ENCODE assay signal across 9 cellular contexts in the genomic region with DNA sequence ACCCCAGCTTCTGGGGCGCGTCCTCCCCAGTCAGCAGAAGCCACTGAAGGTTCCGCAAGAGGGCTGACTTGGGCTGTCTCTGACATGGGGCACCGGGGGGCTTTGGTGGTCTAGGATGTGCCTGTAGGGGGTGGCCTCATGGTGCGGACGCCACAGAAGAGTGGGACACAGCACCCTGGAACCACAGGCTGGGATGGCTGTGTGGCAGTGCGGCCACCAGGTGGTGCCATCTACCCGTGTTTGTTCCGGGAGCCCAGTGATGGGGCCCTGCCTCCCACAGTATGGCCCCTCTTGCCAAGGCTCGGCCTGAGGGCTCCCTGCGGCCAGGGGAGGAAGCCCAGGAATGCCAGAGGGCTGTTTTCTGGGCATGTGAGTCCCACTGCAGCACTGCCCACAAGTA. TPM values are rescaled to one million over a fixed set of nuclear protein-coding genes. Genes with fewer than 3 reads are reported as not detected.
DNase-seq lines count a peak whose midpoint lies in the region; ATAC-seq and TF ChIP-seq lines count a peak whose summit lies in the region.
"Not testable (repeated sequence)": the region's sequence is repeated elsewhere in the genome, so short reads cannot be mapped to it uniquely, and the experiment has no call there.
"Had no signal": no experiment of that assay in that cellular context is flagged by ENCODE, and none has a peak within 500 bp of the region (broad histone marks: within the 10 kb centered on the region; RNA-seq: fewer than 3 reads in every experiment).

No MANE protein-coding gene starts in this region.

- not testable (repeated sequence) for H3K36me3 ChIP-seq in upper lobe of right lung

- H3K27ac Mint-ChIP-seq in naive thymus-derived CD8-positive, alpha-beta T cell: not testable (repeated sequence)

- ATAC-seq in GM18858 (IDR thresholded peaks at IDR 0.05; ENCODE audit: unreplicated experiment) (peak; percentile 74), GM21526 (IDR thresholded peaks at IDR 0.05; ENCODE audit: low FRiP score, unreplicated experiment) (peak; percentile 92), HG02938 (IDR thresholded peaks at IDR 0.05; ENCODE audit: unreplicated experiment) (peak; percentile 78), HG03520 (IDR thresholded peaks at IDR 0.05; ENCODE audit: unreplicated experiment) (peak; percentile 97), upper lobe of right lung (peak; percentile 96)
- peak; percentile 92 to 94 for ATAC-seq in activated T-cell treated with anti-CD3 and anti-CD28 coated beads, Interleukin-2, amount 50 U/mL, for 4 hours
- ATAC-seq in naive thymus-derived CD8-positive, alpha-beta T cell: peak; percentile 95 to 99

- H3K9me3 Mint-ChIP-seq in activated T-cell treated with anti-CD3 and anti-CD28 coated beads, Interleukin-2, amount 50 U/mL, for 4 hours; naive thymus-derived CD8-positive, alpha-beta T cell: not testable (repeated sequence)

- peak; percentile 0 for TF ChIP-seq CTCF in fibroblast of pulmonary artery (IDR thresholded peaks at IDR 0.05; ENCODE audit: low read length, missing control alignments)
- not testable (repeated sequence) for TF ChIP-seq CTCF in upper lobe of right lung (IDR thresholded peaks at IDR 0.05)

- intact Hi-C loops in upper lobe of right lung (cut with DNase I): not testable (repeated sequence)

- not testable (repeated sequence) for H3K36me3 Mint-ChIP-seq in activated T-cell treated with anti-CD3 and anti-CD28 coated beads, Interleukin-2, amount 50 U/mL, for 4 hours (ENCODE audit: insufficient read depth); naive thymus-derived CD8-positive, alpha-beta T cell

- not testable (repeated sequence) for H3K4me1 ChIP-seq in upper lobe of right lung

- DNase-seq in activated T-cell treated with anti-CD3 and anti-CD28 coated beads, Interleukin-2, amount 50 U/mL, for 4 hours; fibroblast of pulmonary artery (ENCODE audit: low read depth): not testable (repeated sequence)
- DNase-seq in naive thymus-derived CD8-positive, alpha-beta T cell: peak in 6 of 10 donors; percentile 8 to 53 (median 30)
- peak; percentile 38 for DNase-seq in upper lobe of right lung

- POLR2A ChIA-PET in naive thymus-derived CD8-positive, alpha-beta T cell (lab: Charles Lee): not testable (repeated sequence)

- H3K4me3 ChIP-seq in fibroblast of pulmonary artery (replicated peaks; ENCODE audit: low read depth, low read length); upper lobe of right lung: not testable (repeated sequence)

- H3K27me3 ChIP-seq in upper lobe of right lung: not testable (repeated sequence)

- H3K27ac ChIP-seq in upper lobe of right lung: not testable (repeated sequence)

- H3K9me3 ChIP-seq in upper lobe of right lung: not testable (repeated sequence)

- H3K27me3 Mint-ChIP-seq in activated T-cell treated with anti-CD3 and anti-CD28 coated beads, Interleukin-2, amount 50 U/mL, for 4 hours (ENCODE audit: low read depth); naive thymus-derived CD8-positive, alpha-beta T cell: not testable (repeated sequence)

- not testable (repeated sequence) for H3K4me1 Mint-ChIP-seq in activated T-cell treated with anti-CD3 and anti-CD28 coated beads, Interleukin-2, amount 50 U/mL, for 4 hours (ENCODE audit: low read depth); naive thymus-derived CD8-positive, alpha-beta T cell

- not testable (repeated sequence) for H3K4me3 Mint-ChIP-seq in activated T-cell treated with anti-CD3 and anti-CD28 coated beads, Interleukin-2, amount 50 U/mL, for 4 hours; naive thymus-derived CD8-positive, alpha-beta T cell

RNA-seq across cellular contexts. Expression of gene GOLGA6L9, which starts 38.6 kb away (rescaled TPM):
- 1 to 10 TPM; 1.0 to 1.6 (median 1.1) TPM for total RNA-seq in activated T-cell treated with anti-CD3 and anti-CD28 coated beads, Interleukin-2, amount 50 U/mL, for 4 hours
- 1 to 10 TPM; 7.4 TPM for total RNA-seq in naive thymus-derived CD8-positive, alpha-beta T cell
- under 1 TPM; 0.47 to 0.75 (median 0.61) TPM for polyA plus RNA-seq in naive thymus-derived CD8-positive, alpha-beta T cell
- 3.4 TPM for total RNA-seq in upper lobe of right lung
- polyA plus RNA-seq: CD14-positive monocyte had no signal
